ENCODE assay signal across 8 cellular contexts in genomic region chr1:169106095-169106920, GRCh38. TPM values are rescaled to one million over a fixed set of nuclear protein-coding genes. Genes with fewer than 3 reads are reported as not detected.
DNase-seq lines count a peak whose midpoint lies in the region; ATAC-seq lines count a peak whose summit lies in the region.

TSS of gene ATP1B1 (plus strand) at chr1:169106690. CDS start at chr1:169106830, 140 bp downstream.

- H3K79me2 ChIP-seq in GM23248 (ENCODE audit: insufficient read depth) = peaks cover 42% of the 10 kb centered on the region

- H2AFZ ChIP-seq in GM23248 = peak within 1 kb of the TSS; percentile 89

- peak within 1 kb of the TSS; percentile 11; the same call in 1 of the 2 replicates for H3K27ac ChIP-seq in GM23248

- peak within 1 kb of the TSS; percentile 69 for H3K9ac ChIP-seq in GM23248

- in situ Hi-C loops in GM23248 (cut with MboI) = loop anchor here (25.0 kb wide), 1 partner anchor 669 kb away; no protein-coding TSS in a partner anchor

- peak within 1 kb of the TSS; percentile 94 for H3K4me3 ChIP-seq in GM23248

- H3K36me3 ChIP-seq in GM23248 (ENCODE audit: low read depth) = no peaks in the 10 kb centered on the region

- H3K27me3 Mint-ChIP-seq in activated T-helper 2 cell treated with anti-CD3 and anti-CD28 coated beads, Interferon-gamma antibody, Interleukin-2, Interleukin-4, amounts not matched to agents 10 μg/mL and 5 μg/mL and 100 μg/mL, durations not matched to agents 14 hours and 24 hours and 36 hours (ENCODE audit: low read depth) = peaks cover 9% of the 10 kb centered on the region
- peaks cover 14 to 16% of the 10 kb centered on the region in 2 donors for H3K27me3 Mint-ChIP-seq in natural killer cell treated with Interleukin-12 subunit alpha and Interleukin-12 subunit beta and Interleukin-15 and Interleukin-18, amount 100 ng/mL, for 72 hours

- no peaks in the 10 kb centered on the region for H3K9me3 Mint-ChIP-seq in activated T-helper 2 cell treated with anti-CD3 and anti-CD28 coated beads, Interferon-gamma antibody, Interleukin-2, Interleukin-4, amounts not matched to agents 10 μg/mL and 5 μg/mL and 100 μg/mL, durations not matched to agents 14 hours and 24 hours and 36 hours
- H3K9me3 Mint-ChIP-seq in natural killer cell treated with Interleukin-12 subunit alpha and Interleukin-12 subunit beta and Interleukin-15 and Interleukin-18, amount 100 ng/mL, for 72 hours = no peaks in the 10 kb centered on the region

- H3K4me2 ChIP-seq in GM23248 (ENCODE audit: unreplicated experiment) = peak within 1 kb of the TSS; percentile 82

- H3K27ac Mint-ChIP-seq in activated T-helper 2 cell treated with anti-CD3 and anti-CD28 coated beads, Interferon-gamma antibody, Interleukin-2, Interleukin-4, amounts not matched to agents 10 μg/mL and 5 μg/mL and 100 μg/mL, durations not matched to agents 14 hours and 24 hours and 36 hours = peak within 1 kb of the TSS; percentile 78
- peak within 1 kb of the TSS; percentile 59 to 66 for H3K27ac Mint-ChIP-seq in natural killer cell treated with Interleukin-12 subunit alpha and Interleukin-12 subunit beta and Interleukin-15 and Interleukin-18, amount 100 ng/mL, for 72 hours

- intact Hi-C loops in activated T-helper 2 cell treated with anti-CD3 and anti-CD28 coated beads, Interferon-gamma antibody, Interleukin-2, Interleukin-4, amounts not matched to agents 10 μg/mL and 5 μg/mL and 100 μg/mL, durations not matched to agents 14 hours and 24 hours and 36 hours (cut with micrococcal nuclease) = loop anchor here (1.0 to 10.0 kb wide), 10 partner anchors 16 to 872 kb away; partner anchors contain the start of genes BLZF1 and SLC19A2

- DNase-seq in EL = peak; percentile 86
- peak; percentile 92 for DNase-seq in GM23248
- peak; percentile 65 to 81 for DNase-seq in Kasumi-1 (lab: John Stamatoyannopoulos, UW)
- DNase-seq in RPMI7951 (ENCODE audit: low read depth) = peak; percentile 80
- DNase-seq in activated T-helper 2 cell treated with anti-CD3 and anti-CD28 coated beads, Interferon-gamma antibody, Interleukin-2, Interleukin-4, amounts not matched to agents 10 μg/mL and 5 μg/mL and 100 μg/mL, durations not matched to agents 14 hours and 24 hours and 36 hours (ENCODE audit: low spot score) = peak; percentile 79
- DNase-seq in fibroblast of peridontal ligament (ENCODE audit: extremely low read depth) = peak; percentile 47
- DNase-seq in natural killer cell treated with Interleukin-12 subunit alpha and Interleukin-12 subunit beta and Interleukin-15 and Interleukin-18, amount 100 ng/mL, for 72 hours (ENCODE audit: low spot score) = peak; percentile 87
- peak; percentile 87 for DNase-seq in stimulated activated naive CD8-positive, alpha-beta T cell treated with anti-CD3 and anti-CD28 coated beads, Interleukin-15, Interleukin-2, amounts not matched to agents 100 U/mL and 50 U/mL, for 24 hours

- 1 to 2% methylated on average over 45 to 84 of the region's 100 CpGs for WGBS in GM23248 (ENCODE audit: low coverage in 1 of 2, low lambda C conversion rate in 2 of 2, missing lambda C conversion rate in 2 of 2), 2 experiments

- H3K36me3 Mint-ChIP-seq in activated T-helper 2 cell treated with anti-CD3 and anti-CD28 coated beads, Interferon-gamma antibody, Interleukin-2, Interleukin-4, amounts not matched to agents 10 μg/mL and 5 μg/mL and 100 μg/mL, durations not matched to agents 14 hours and 24 hours and 36 hours (ENCODE audit: low read depth) = peaks cover 13% of the 10 kb centered on the region
- H3K36me3 Mint-ChIP-seq in natural killer cell treated with Interleukin-12 subunit alpha and Interleukin-12 subunit beta and Interleukin-15 and Interleukin-18, amount 100 ng/mL, for 72 hours = peaks cover 5% of the 10 kb centered on the region

- ATAC-seq in natural killer cell treated with Interleukin-12 subunit alpha and Interleukin-12 subunit beta and Interleukin-15 and Interleukin-18, amount 100 ng/mL, for 72 hours = peak; percentile 95 to 96
- peak; percentile 93 for ATAC-seq in stimulated activated naive CD8-positive, alpha-beta T cell treated with anti-CD3 and anti-CD28 coated beads, Interleukin-15, Interleukin-2, amounts not matched to agents 100 U/mL and 50 U/mL, for 24 hours

- H3K4me1 ChIP-seq in GM23248 (ENCODE audit: insufficient read depth) = peaks cover 33% of the 10 kb centered on the region

- H3K27me3 ChIP-seq in GM23248 (replicated peaks; ENCODE audit: insufficient read depth) = 0 out of 2 replicates have a peak, but pooled peaks cover 4% of the 10 kb centered on the region

- peak within 1 kb of the TSS; percentile 88 for H3K4me3 Mint-ChIP-seq in activated T-helper 2 cell treated with anti-CD3 and anti-CD28 coated beads, Interferon-gamma antibody, Interleukin-2, Interleukin-4, amounts not matched to agents 10 μg/mL and 5 μg/mL and 100 μg/mL, durations not matched to agents 14 hours and 24 hours and 36 hours (ENCODE audit: low read depth)
- H3K4me3 Mint-ChIP-seq in natural killer cell treated with Interleukin-12 subunit alpha and Interleukin-12 subunit beta and Interleukin-15 and Interleukin-18, amount 100 ng/mL, for 72 hours = peak within 1 kb of the TSS; percentile 94

- H3K9me3 ChIP-seq in GM23248 (ENCODE audit: low read depth) = no peaks in the 10 kb centered on the region

- peaks cover 42% of the 10 kb centered on the region for H3K4me1 Mint-ChIP-seq in activated T-helper 2 cell treated with anti-CD3 and anti-CD28 coated beads, Interferon-gamma antibody, Interleukin-2, Interleukin-4, amounts not matched to agents 10 μg/mL and 5 μg/mL and 100 μg/mL, durations not matched to agents 14 hours and 24 hours and 36 hours (ENCODE audit: low read depth)
- H3K4me1 Mint-ChIP-seq in natural killer cell treated with Interleukin-12 subunit alpha and Interleukin-12 subunit beta and Interleukin-15 and Interleukin-18, amount 100 ng/mL, for 72 hours (ENCODE audit: low read depth in 2 of 2) = peaks cover 35 to 45% of the 10 kb centered on the region in 2 donors

- no peaks in the 10 kb centered on the region for H3K9me2 ChIP-seq in GM23248 (ENCODE audit: insufficient read depth)

- no peaks in the 10 kb centered on the region; the same call in 1 of the 2 replicates for H3F3A ChIP-seq in GM23248 (ENCODE audit: insufficient read depth)

- H4K20me1 ChIP-seq in GM23248 (ENCODE audit: insufficient read depth) = no peaks in the 10 kb centered on the region

RNA-seq across cellular contexts. Expression of gene ATP1B1, which starts in this region (rescaled TPM):
- total RNA-seq in GM23248 (2014; rRNA removed; shearing (Covaris generic)) = 6.9 and 9.4 TPM in 2 replicates
- 15.2 and 16.1 TPM in 2 replicates for polyA plus RNA-seq in GM23248 (2016; fragmentation: Nextera tagmentation; extraction: Ambion mirVana)
- total RNA-seq in RPMI7951 (2014; rRNA removed; shearing (Covaris generic)) = 12.0 and 16.7 TPM in 2 replicates
- 12.6 and 13.5 TPM in 2 replicates for total RNA-seq in activated T-helper 2 cell treated with anti-CD3 and anti-CD28 coated beads, Interferon-gamma antibody, Interleukin-2, Interleukin-4, amounts not matched to agents 10 μg/mL and 5 μg/mL and 100 μg/mL, durations not matched to agents 14 hours and 24 hours and 36 hours
- total RNA-seq in natural killer cell treated with Interleukin-12 subunit alpha and Interleukin-12 subunit beta and Interleukin-15 and Interleukin-18, amount 100 ng/mL, for 72 hours = 1 to 10 TPM; 1.3 to 2.3 TPM

Comparison
In these comparisons a context has a peak if more than half of its experiments do, and no peak if none do; other contexts are left out.
1. Peak in every context shown above with its lines: DNase-seq, ATAC-seq, H3K4me3 ChIP-seq and H3K27ac ChIP-seq.